ENCODE assay signal across 19 cellular contexts in genomic region chr13:93673885-93674284, GRCh38.
A peak's percentile ranks its signal among the peaks of the same experiment; 100 is the strongest.
DNase-seq lines count a peak whose midpoint lies in the region; ATAC-seq and TF ChIP-seq lines count a peak whose summit lies in the region.
"Had no signal": no experiment of that assay in that cellular context is flagged by ENCODE, and none has a peak within 500 bp of the region (broad histone marks: within the 10 kb centered on the region; RNA-seq: fewer than 3 reads in every experiment).

No MANE protein-coding gene starts in this region.

- H3K4me3 Mint-ChIP-seq in nephron, result no peak overlapping the region
- H3K4me3 Mint-ChIP-seq: CD14-positive monocyte; CD4-positive, alpha-beta memory T cell had no signal

- no peaks in the 10 kb centered on the region for H3K36me3 Mint-ChIP-seq in nephron (ENCODE audit: low read depth)
- H3K36me3 Mint-ChIP-seq: CD14-positive monocyte; CD4-positive, alpha-beta memory T cell had no signal

- TF ChIP-seq POLR2A in heart left ventricle (IDR thresholded peaks at IDR 0.05), result no peak

- H4K20me1 ChIP-seq in SK-N-SH (ENCODE audit: insufficient read depth), result no peaks in the 10 kb centered on the region
- H4K20me1 ChIP-seq: BLaER1 had no signal

- H3K27ac ChIP-seq in SK-N-SH (ENCODE audit: low read depth in 2 of 2, low read length in 1 of 2) (peak overlapping the region in 1 of 2 experiments; percentile 98; a peak in 2 of 4 replicates), heart left ventricle (no peak overlapping the region)
- H3K27ac ChIP-seq: 22Rv1, A549, BLaER1 had no signal

- H3K4me3 ChIP-seq in SK-N-SH (ENCODE audit: low read depth in 2 of 2, low read length in 1 of 2) (no peak overlapping the region; a peak in 1 of 4 replicates), heart left ventricle (no peak overlapping the region)
- H3K4me3 ChIP-seq: A549, BLaER1, HAP-1 had no signal

- DNase-seq in SK-N-SH (peak; percentile 41), SK-N-DZ (ENCODE audit: low spot score) (peak; percentile 14), heart left ventricle (no peak), posterior cingulate gyrus (no peak)
- DNase-seq: AML-193; CD4-positive, alpha-beta memory T cell; DMS153; DMS79; GDM1; GOT3 had no signal

- TF ChIP-seq CTCF in SK-N-SH (IDR thresholded peaks at IDR 0.05) (no peak), nephron (IDR thresholded peaks at IDR 0.05; ENCODE audit: unreplicated experiment in 3 of 3) (no peak), heart left ventricle (IDR thresholded peaks at IDR 0.05) (no peak)

- H3K4me2 ChIP-seq in SK-N-SH, result no peak overlapping the region
- H3K4me2 ChIP-seq: A549, BLaER1 had no signal

- intact Hi-C loops in heart left ventricle (cut with DNase I) (no loop called here), posterior cingulate gyrus (cut with DNase I) (no loop called here)

- H3K27me3 Mint-ChIP-seq in nephron (ENCODE audit: low read depth), result no peaks in the 10 kb centered on the region
- H3K27me3 Mint-ChIP-seq: CD4-positive, alpha-beta memory T cell had no signal

- 72% methylated on average over 3 of the region's 3 CpGs for WGBS in SK-N-SH (ENCODE audit: low lambda C conversion rate)
- 76 to 85% (median 82%) methylated on average over 3 of the region's 3 CpGs for WGBS in heart left ventricle, 4 donors

- H3K9me3 ChIP-seq in SK-N-SH, result no peaks in the 10 kb centered on the region
- no peaks in the 10 kb centered on the region for H3K9me3 ChIP-seq in heart left ventricle
- H3K9me3 ChIP-seq: A549, BLaER1, HAP-1 had no signal

- POLR2A ChIA-PET in SK-N-SH (lab: Yijun Ruan, JAX), result interaction anchor here (0.6 kb wide), 1 partner anchor 446 kb away, joined by 3 read pairs; no protein-coding TSS in a partner anchor

- H3K27me3 ChIP-seq in SK-N-SH (ENCODE audit: insufficient read depth) (no peaks in the 10 kb centered on the region), heart left ventricle (no peaks in the 10 kb centered on the region)
- H3K27me3 ChIP-seq: BLaER1 had no signal

- H3K4me1 ChIP-seq in SK-N-SH (ENCODE audit: control insufficient read depth in 1 of 2, insufficient read depth in 2 of 2, low read depth in 1 of 2, low read length in 1 of 2) (peaks cover 0 to 19% of the 10 kb centered on the region in 2 experiments; a peak in 2 of 4 replicates), heart left ventricle (no peaks in the 10 kb centered on the region)
- H3K4me1 ChIP-seq: A549, BLaER1 had no signal

- H3K4me1 Mint-ChIP-seq in nephron, result no peaks in the 10 kb centered on the region
- H3K4me1 Mint-ChIP-seq: CD14-positive monocyte; CD4-positive, alpha-beta memory T cell had no signal

- H3K36me3 ChIP-seq in SK-N-SH (replicated peaks in 1 of 2; ENCODE audit: control insufficient read depth in 1 of 2, insufficient read depth in 2 of 2, low read length in 1 of 2) (no peaks in the 10 kb centered on the region), heart left ventricle (no peaks in the 10 kb centered on the region)
- H3K36me3 ChIP-seq: BLaER1, HAP-1 had no signal

- H3F3A ChIP-seq in SK-N-SH (replicated peaks; ENCODE audit: insufficient read depth), result no peaks in the 10 kb centered on the region

- H3K9me2 ChIP-seq in SK-N-SH, result no peaks in the 10 kb centered on the region

- peak overlapping the region in 2 of 3 experiments; percentile 30 to 50 for H3K27ac Mint-ChIP-seq in nephron
- H3K27ac Mint-ChIP-seq: CD14-positive monocyte; CD4-positive, alpha-beta memory T cell had no signal

- ATAC-seq in SK-N-SH treated with all-trans-retinoic acid at 6 μM for 48 hours (no peak; the same call in 2 of the 3 replicates), heart left ventricle (no peak), HG02610 (IDR thresholded peaks at IDR 0.05; ENCODE audit: unreplicated experiment) (no peak), GM21360 (IDR thresholded peaks at IDR 0.05; ENCODE audit: unreplicated experiment) (no peak)
- ATAC-seq: A549 had no signal

- no peak overlapping the region for H3K9ac ChIP-seq in SK-N-SH
- H3K9ac ChIP-seq: BLaER1 had no signal

- CTCF ChIA-PET in SK-N-SH (lab: Yijun Ruan, JAX), result interaction anchor here (1.3 to 1.5 kb wide), 2 partner anchors 426 to 688 kb away, joined by 3 read pairs; no protein-coding TSS in a partner anchor

- no peaks in the 10 kb centered on the region for H3K79me2 ChIP-seq in SK-N-SH (ENCODE audit: insufficient read depth)

- H2AFZ ChIP-seq in SK-N-SH (ENCODE audit: low read depth), result no peak overlapping the region

- peak; percentile 50 for TF ChIP-seq RAD21 in SK-N-SH (IDR thresholded peaks at IDR 0.05; ENCODE audit: low read length)

- TF ChIP-seq EP300 in SK-N-SH (IDR thresholded peaks at IDR 0.05; ENCODE audit: borderline replicate concordance in 1 of 2, low read depth in 1 of 2, low read length in 1 of 2), result peak in 1 of 2 experiments; percentile 57; a peak in 2 of 4 replicates

- H3K9me3 Mint-ChIP-seq in nephron, result no peaks in the 10 kb centered on the region

TF ChIP-seq in SK-N-SH, 30 proteins besides CTCF, POLR2A, EP300 and RAD21:
- TF ChIP-seq SMC3 (IDR thresholded peaks at IDR 0.05; ENCODE audit: low read depth, low read length), result peak; percentile 26; the same call in 1 of the 2 replicates
- TF ChIP-seq RFX5 (IDR thresholded peaks at IDR 0.05; ENCODE audit: low read length), result no peak
TF ChIP-seq in SK-N-SH: peak in this region for 1.

TF ChIP-seq in SK-N-SH treated with all-trans-retinoic acid at 6 μM for 48 hours, 23 proteins besides CTCF, POLR2A, EP300 and RAD21:
- no peak for TF ChIP-seq OSR1 (CRISPR knock-in tag; IDR thresholded peaks at IDR 0.05)
- no peak for TF ChIP-seq ZNF8 (CRISPR knock-in tag; IDR thresholded peaks at IDR 0.05)
- TF ChIP-seq SNAI2 (CRISPR knock-in tag; IDR thresholded peaks at IDR 0.05), result no peak
- TF ChIP-seq ZFP30 (CRISPR knock-in tag; IDR thresholded peaks at IDR 0.05), result no peak
- no peak for TF ChIP-seq ZNF70 (CRISPR knock-in tag; IDR thresholded peaks at IDR 0.05)
- no peak for TF ChIP-seq POU6F1 (CRISPR knock-in tag; IDR thresholded peaks at IDR 0.05; ENCODE audit: borderline replicate concordance, low read depth)

Comparison
In these comparisons a context has a peak if more than half of its experiments do, and no peak if none do; other contexts are left out.
1. DNase-seq: peak in SK-N-SH (single experiment) and SK-N-DZ (single experiment); none in heart left ventricle (0 of 5) and posterior cingulate gyrus (0 of 10).